ENCODE assay signal across 25 cellular contexts in the genomic region with DNA sequence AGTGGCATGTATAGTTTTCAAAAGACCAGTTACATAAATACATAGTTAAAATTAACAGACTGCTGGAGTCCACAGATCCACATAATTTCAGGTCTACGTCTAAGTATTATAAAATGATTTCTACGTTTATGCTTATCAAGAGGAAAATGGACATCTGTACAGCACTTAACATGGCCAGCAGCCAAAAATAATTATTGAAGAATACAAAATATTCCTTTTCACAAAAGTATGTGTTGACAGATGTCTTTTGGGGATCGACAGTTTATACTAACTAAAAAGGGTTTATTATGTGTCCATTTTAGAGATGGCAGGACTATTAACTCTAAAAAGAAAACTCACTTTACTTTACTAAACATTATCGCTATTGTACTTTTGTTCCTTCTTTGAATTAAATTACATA.
"Had no signal": no experiment of that assay in that cellular context is flagged by ENCODE, and none has a peak within 500 bp of the region (broad histone marks: within the 10 kb centered on the region; RNA-seq: fewer than 3 reads in every experiment).

No MANE protein-coding gene starts in this region.

- H3K27ac ChIP-seq: lower lobe of right lung, pancreas, prostate gland, sigmoid colon, spleen, suprapubic skin, thoracic aorta, tibial artery, upper lobe of right lung had no signal

- H3K4me3 ChIP-seq: lower lobe of right lung, pancreas, prostate gland, sigmoid colon, spleen, suprapubic skin, thoracic aorta, tibial artery, upper lobe of right lung had no signal

- FAIRE-seq: keratinocyte, pancreas, small intestine had no signal

- H3K4me1 ChIP-seq: lower lobe of right lung, prostate gland, sigmoid colon, spleen, suprapubic skin, tibial artery, upper lobe of right lung had no signal

- H3K36me3 ChIP-seq: prostate gland had no signal

- DNase-seq: hippocampal formation; kidney glomerular epithelial cell; left cardiac atrium; left ventricle myocardium superior; lower lobe of right lung; mammary epithelial cell; mesenchymal stem cell; naive thymus-derived CD8-positive, alpha-beta T cell; pancreas; posterior cingulate gyrus; retina; right cardiac atrium; sigmoid colon; small intestine; spleen; stimulated activated CD4-positive, alpha-beta T cell treated with anti-CD3 and anti-CD28 coated beads, Interleukin-4, amount 100 ng/mL, for 24 hours; stimulated activated naive CD4-positive, alpha-beta T cell; tibial artery; trophoblast cell; upper lobe of right lung had no signal

- H3K9me3 ChIP-seq: lower lobe of right lung, pancreas, prostate gland, sigmoid colon, spleen, suprapubic skin, thoracic aorta, tibial artery, upper lobe of right lung had no signal

- H3K27me3 ChIP-seq: pancreas, sigmoid colon, spleen, suprapubic skin, tibial artery, upper lobe of right lung had no signal

- ATAC-seq: left cardiac atrium; left ventricle myocardium superior; lower lobe of right lung; naive thymus-derived CD8-positive, alpha-beta T cell; pancreas; right cardiac atrium; stimulated activated effector memory CD8-positive, alpha-beta T cell treated with anti-CD3 and anti-CD28 coated beads, Interleukin-12 subunit alpha, Interleukin-12 subunit beta, amount 100 ng/mL, for 72 hours; upper lobe of right lung had no signal
